8 cellular contexts compared by ENCODE assay signal in genomic region chr10:103661198-103661950, GRCh38.
DNase-seq lines count a peak whose midpoint lies in the region; ATAC-seq, FAIRE-seq and TF ChIP-seq lines count a peak whose summit lies in the region.

No MANE protein-coding gene starts in this region.

- H3K27me3 ChIP-seq in CD4-positive, alpha-beta memory T cell (ENCODE audit: insufficient read depth, low read length): no peaks in the 10 kb centered on the region
- H3K27me3 ChIP-seq in HUES6 (ENCODE audit: control insufficient read depth, insufficient read depth, low read length) (no peaks in the 10 kb centered on the region), right lobe of liver (no peaks in the 10 kb centered on the region)

- peaks cover 0 to 2% (median 0%) of the 10 kb centered on the region in 8 donors for H3K9me3 Mint-ChIP-seq in CD4-positive, alpha-beta memory T cell
- H3K9me3 Mint-ChIP-seq in stimulated activated naive B cell treated with anti-CD40 and anti-IgM and Interleukin-4, amounts not matched to agents 10 μg/mL and 1 μg/mL and 100 μg/mL, for 72 hours: peaks cover 0 to 5% of the 10 kb centered on the region in 2 donors

- peaks cover 27% of the 10 kb centered on the region for H3K4me1 ChIP-seq in CD4-positive, alpha-beta memory T cell (ENCODE audit: insufficient read depth, low read length)
- H3K4me1 ChIP-seq in HUES6 (ENCODE audit: control insufficient read depth, insufficient read depth, low read length) (peaks cover 20% of the 10 kb centered on the region), right lobe of liver (peaks cover 0 to 61% (median 11%) of the 10 kb centered on the region in 4 donors)

- TF ChIP-seq POLR2A in right lobe of liver (IDR thresholded peaks at IDR 0.05) (peak; percentile 51), GM12891 (IDR thresholded peaks at IDR 0.05; ENCODE audit: low read depth, low read length) (no peak)

- ATAC-seq in right lobe of liver (peak; percentile 29 to 53 (median 40)), HG03469 (IDR thresholded peaks at IDR 0.05; ENCODE audit: unreplicated experiment) (no peak)
- ATAC-seq in stimulated activated naive B cell treated with anti-CD40 and anti-IgM and Interleukin-4, amounts not matched to agents 10 μg/mL and 1 μg/mL and 100 μg/mL, for 72 hours (replicated peaks): peak; percentile 25 to 54

- peaks cover 12 to 47% (median 17%) of the 10 kb centered on the region in 4 donors for H3K4me1 Mint-ChIP-seq in CD4-positive, alpha-beta memory T cell
- peaks cover 18 to 28% of the 10 kb centered on the region in 2 donors for H3K4me1 Mint-ChIP-seq in stimulated activated naive B cell treated with anti-CD40 and anti-IgM and Interleukin-4, amounts not matched to agents 10 μg/mL and 1 μg/mL and 100 μg/mL, for 72 hours

- TF ChIP-seq CTCF in WI38 (IDR thresholded peaks at IDR 0.05; ENCODE audit: low read depth, low read length): no peak
- peak in 1 of 4 donors; percentile 1 for TF ChIP-seq CTCF in right lobe of liver (IDR thresholded peaks at IDR 0.05)

- H3K4me3 ChIP-seq in CD4-positive, alpha-beta memory T cell (ENCODE audit: low read length in 2 of 2): peak overlapping the region in 1 of 2 donors; percentile 74
- H3K4me3 ChIP-seq in HUES6 (ENCODE audit: low read depth, low read length) (peak overlapping the region; percentile 39), WI38 (ENCODE audit: low read depth, low read length) (peak overlapping the region; percentile 78), right lobe of liver (peak overlapping the region; percentile 42 to 81 (median 65))

- peak; percentile 39 to 86 (median 57) for DNase-seq in CD4-positive, alpha-beta memory T cell
- DNase-seq in dedifferentiated amniotic fluid mesenchymal stem cell (ENCODE audit: extremely low spot score): peak; percentile 93
- peak; percentile 66 to 90 (median 82) for DNase-seq in right lobe of liver
- DNase-seq in stimulated activated naive B cell treated with anti-CD40 and anti-IgM and Interleukin-4, amounts not matched to agents 10 μg/mL and 1 μg/mL and 100 μg/mL, for 72 hours: no peak
- DNase-seq in GM12891 (ENCODE audit: insufficient read length, low spot score): no peak

- no peaks in the 10 kb centered on the region for H3K9me3 ChIP-seq in CD4-positive, alpha-beta memory T cell (ENCODE audit: control insufficient read depth in 1 of 2, low read length in 2 of 2)
- peaks cover 7% of the 10 kb centered on the region for H3K9me3 ChIP-seq in HUES6 (ENCODE audit: control insufficient read depth, insufficient read depth, low read depth, low read length)
- H3K9me3 ChIP-seq in right lobe of liver: no peaks in the 10 kb centered on the region

- peaks cover 20 to 24% of the 10 kb centered on the region in 2 donors for H3K36me3 Mint-ChIP-seq in CD4-positive, alpha-beta memory T cell
- H3K36me3 Mint-ChIP-seq in stimulated activated naive B cell treated with anti-CD40 and anti-IgM and Interleukin-4, amounts not matched to agents 10 μg/mL and 1 μg/mL and 100 μg/mL, for 72 hours: peaks cover 22 to 36% of the 10 kb centered on the region in 2 donors

- 44% methylated on average over 31 of the region's 48 CpGs for WGBS in right lobe of liver (ENCODE audit: insufficient coverage, low coverage, low lambda C conversion rate, missing lambda C conversion rate)

- CTCF ChIA-PET in CD4-positive, alpha-beta memory T cell (lab: Charles Lee; ENCODE audit: partially characterized antibody): interaction anchor here (0.8 to 4.4 kb wide), 3 partner anchors 25 to 55 kb away, joined by 3 to 24 read pairs (median 5); no protein-coding TSS in a partner anchor

- no peaks in the 10 kb centered on the region for H3K36me3 ChIP-seq in CD4-positive, alpha-beta memory T cell (ENCODE audit: insufficient read depth, low read length)
- peaks cover 22% of the 10 kb centered on the region for H3K36me3 ChIP-seq in HUES6 (ENCODE audit: control insufficient read depth, insufficient read depth, low read length)
- H3K36me3 ChIP-seq in right lobe of liver: no peaks in the 10 kb centered on the region

- no peak for FAIRE-seq in GM12891 (lab: Jason Lieb, UNC)

- POLR2A ChIA-PET in CD4-positive, alpha-beta memory T cell (lab: Charles Lee; ENCODE audit: partially characterized antibody): interaction anchor here (1.0 to 2.3 kb wide), 4 partner anchors 11 to 460 kb away, joined by 4 to 8 read pairs (median 5); partner anchors contain the start of gene SFR1

- intact Hi-C loops in CD4-positive, alpha-beta memory T cell (cut with micrococcal nuclease): no loop called here
- intact Hi-C loops in right lobe of liver (cut with DNase I): no loop called here

- peak overlapping the region; percentile 76 for H3K27ac ChIP-seq in CD4-positive, alpha-beta memory T cell (ENCODE audit: low read depth, low read length)
- no peak overlapping the region; the same call in 1 of the 2 replicates for H3K27ac ChIP-seq in HUES6 (ENCODE audit: low read depth, low read length)
- H3K27ac ChIP-seq in right lobe of liver: peak overlapping the region; percentile 37 to 94 (median 92)

- peak overlapping the region; percentile 57 for H3K9ac ChIP-seq in HUES6 (ENCODE audit: low read length)

- H3K27me3 Mint-ChIP-seq in CD4-positive, alpha-beta memory T cell: no peaks in the 10 kb centered on the region
- H3K27me3 Mint-ChIP-seq in stimulated activated naive B cell treated with anti-CD40 and anti-IgM and Interleukin-4, amounts not matched to agents 10 μg/mL and 1 μg/mL and 100 μg/mL, for 72 hours: no peaks in the 10 kb centered on the region

- peak overlapping the region; percentile 53 to 86 (median 80) for H3K27ac Mint-ChIP-seq in CD4-positive, alpha-beta memory T cell
- H3K27ac Mint-ChIP-seq in stimulated activated naive B cell treated with anti-CD40 and anti-IgM and Interleukin-4, amounts not matched to agents 10 μg/mL and 1 μg/mL and 100 μg/mL, for 72 hours: peak overlapping the region; percentile 62

- H3K4me3 Mint-ChIP-seq in CD4-positive, alpha-beta memory T cell: peak overlapping the region; percentile 60 to 92 (median 72)
- H3K4me3 Mint-ChIP-seq in stimulated activated naive B cell treated with anti-CD40 and anti-IgM and Interleukin-4, amounts not matched to agents 10 μg/mL and 1 μg/mL and 100 μg/mL, for 72 hours: peak overlapping the region; percentile 93 to 96

TF ChIP-seq in GM12891, 5 proteins besides CTCF, POLR2A, EP300 and RAD21:
- TF ChIP-seq POU2F2 (IDR thresholded peaks at IDR 0.05; ENCODE audit: low read depth, low read length): no peak
- TF ChIP-seq POLR2AphosphoS5 (IDR thresholded peaks at IDR 0.05; ENCODE audit: low read depth, low read length): no peak
- TF ChIP-seq PAX5 (IDR thresholded peaks at IDR 0.05; ENCODE audit: insufficient read depth, low read length, severe bottlenecking): no peak
- TF ChIP-seq TAF1 (IDR thresholded peaks at IDR 0.05; ENCODE audit: low read depth, low read length): no peak

Comparison
In these comparisons a context has a peak if more than half of its experiments do, and no peak if none do; other contexts are left out.
1. DNase-seq: peak in CD4-positive, alpha-beta memory T cell (5 of 5), dedifferentiated amniotic fluid mesenchymal stem cell (single experiment) and right lobe of liver (3 of 3); none in stimulated activated naive B cell treated with anti-CD40 and anti-IgM and Interleukin-4, amounts not matched to agents 10 μg/mL and 1 μg/mL and 100 μg/mL, for 72 hours (single experiment) and GM12891 (single experiment).